Comparison of ENCODE assay signal across 16 cellular contexts in genomic region chr2:134141598-134142340, GRCh38.
A peak's percentile ranks its signal among the peaks of the same experiment; 100 is the strongest.
DNase-seq lines count a peak whose midpoint lies in the region; ATAC-seq and TF ChIP-seq lines count a peak whose summit lies in the region.
"Had no signal": no experiment of that assay in that cellular context is flagged by ENCODE, and none has a peak within 500 bp of the region (broad histone marks: within the 10 kb centered on the region; RNA-seq: fewer than 3 reads in every experiment).

No MANE protein-coding gene starts in this region.

- H3K4me1 Mint-ChIP-seq in T-helper 17 cell (peaks cover 85% of the 10 kb centered on the region), glutamatergic neuron (ENCODE audit: low read depth, unreplicated experiment) (peaks cover 41% of the 10 kb centered on the region)
- peaks cover 90% of the 10 kb centered on the region for H3K4me1 Mint-ChIP-seq in stimulated activated naive CD8-positive, alpha-beta T cell treated with anti-CD3 and anti-CD28 coated beads, Interleukin-15, Interleukin-2, amounts not matched to agents 100 ng/mL and 50 ng/mL, for 24 hours (ENCODE audit: low read depth)

- peak overlapping the region; percentile 91 for H3K27ac ChIP-seq in left ventricle myocardium inferior (replicated peaks)
- H3K27ac ChIP-seq: esophagus muscularis mucosa, KMS-11, sigmoid colon had no signal

- TF ChIP-seq CTCF in left ventricle myocardium inferior (IDR thresholded peaks at IDR 0.05; ENCODE audit: borderline replicate concordance) (no peak), glutamatergic neuron (IDR thresholded peaks at IDR 0.05; ENCODE audit: partially characterized antibody, unreplicated experiment) (no peak)

- H3K27me3 ChIP-seq in left ventricle myocardium inferior (ENCODE audit: low read depth), result no peaks in the 10 kb centered on the region
- H3K27me3 ChIP-seq: esophagus muscularis mucosa, sigmoid colon had no signal

- peaks cover 97% of the 10 kb centered on the region for H3K4me1 ChIP-seq in left ventricle myocardium inferior

- H3K4me3 Mint-ChIP-seq in T-helper 17 cell (peak overlapping the region; percentile 46), glutamatergic neuron (ENCODE audit: unreplicated experiment) (no peak overlapping the region)
- H3K4me3 Mint-ChIP-seq in stimulated activated naive CD8-positive, alpha-beta T cell treated with anti-CD3 and anti-CD28 coated beads, Interleukin-15, Interleukin-2, amounts not matched to agents 100 ng/mL and 50 ng/mL, for 24 hours, result no peak overlapping the region

- no peak for DNase-seq in left ventricle myocardium inferior
- DNase-seq in cardiac septum (ENCODE audit: low spot score), result no peak
- no peak for DNase-seq in T-helper 17 cell
- DNase-seq in glutamatergic neuron, result no peak
- DNase-seq in stimulated activated CD4-positive, alpha-beta T cell treated with anti-CD3 and anti-CD28 coated beads, Interleukin-1b, Interleukin-23, amount 100 ng/mL, for 48 hours, result no peak
- no peak for DNase-seq in NCI-H2171 (lab: John Stamatoyannopoulos, UW)
- DNase-seq: activated CD4-positive, CD25-positive, alpha-beta regulatory T cell; NCI-H1417 treated with DMSO at 0.1 percent for 48 hours; NCI-H446; sigmoid colon; stimulated activated CD4-positive, alpha-beta T cell treated with anti-CD3 and anti-CD28 coated beads, Interleukin-4, amount 100 ng/mL, for 4 hours; SW 1271 had no signal

- H3K9me3 ChIP-seq in left ventricle myocardium inferior (replicated peaks) (no peaks in the 10 kb centered on the region), T-helper 17 cell (ENCODE audit: control insufficient read depth, low read length, poor library complexity, severe bottlenecking) (no peaks in the 10 kb centered on the region)
- H3K9me3 ChIP-seq: esophagus muscularis mucosa, sigmoid colon had no signal

- H3K36me3 Mint-ChIP-seq in T-helper 17 cell (ENCODE audit: low read depth) (peaks cover 9% of the 10 kb centered on the region), glutamatergic neuron (ENCODE audit: unreplicated experiment) (no peaks in the 10 kb centered on the region)
- H3K36me3 Mint-ChIP-seq in stimulated activated naive CD8-positive, alpha-beta T cell treated with anti-CD3 and anti-CD28 coated beads, Interleukin-15, Interleukin-2, amounts not matched to agents 100 ng/mL and 50 ng/mL, for 24 hours (ENCODE audit: low read depth), result peaks cover 26% of the 10 kb centered on the region

- H3K9me3 Mint-ChIP-seq in glutamatergic neuron (ENCODE audit: unreplicated experiment), result peaks cover 7% of the 10 kb centered on the region
- H3K9me3 Mint-ChIP-seq in stimulated activated naive CD8-positive, alpha-beta T cell treated with anti-CD3 and anti-CD28 coated beads, Interleukin-15, Interleukin-2, amounts not matched to agents 100 ng/mL and 50 ng/mL, for 24 hours, result no peaks in the 10 kb centered on the region

- ATAC-seq in T-helper 17 cell (no peak), HG03521 (IDR thresholded peaks at IDR 0.05; ENCODE audit: unreplicated experiment) (no peak)

- no peaks in the 10 kb centered on the region for H3K36me3 ChIP-seq in left ventricle myocardium inferior
- H3K36me3 ChIP-seq: esophagus muscularis mucosa, sigmoid colon had no signal

- no peaks in the 10 kb centered on the region for H3K27me3 Mint-ChIP-seq in T-helper 17 cell
- peaks cover 3% of the 10 kb centered on the region for H3K27me3 Mint-ChIP-seq in glutamatergic neuron (ENCODE audit: unreplicated experiment)
- no peaks in the 10 kb centered on the region for H3K27me3 Mint-ChIP-seq in stimulated activated naive CD8-positive, alpha-beta T cell treated with anti-CD3 and anti-CD28 coated beads, Interleukin-15, Interleukin-2, amounts not matched to agents 100 ng/mL and 50 ng/mL, for 24 hours

- intact Hi-C loops in left ventricle myocardium inferior (cut with micrococcal nuclease), result no loop called here
- intact Hi-C loops in cardiac septum (cut with DNase I), result no loop called here

- H3K27ac Mint-ChIP-seq in T-helper 17 cell (peak overlapping the region; percentile 98), glutamatergic neuron (ENCODE audit: unreplicated experiment) (peak overlapping the region; percentile 1)
- peak overlapping the region; percentile 38 for H3K27ac Mint-ChIP-seq in stimulated activated naive CD8-positive, alpha-beta T cell treated with anti-CD3 and anti-CD28 coated beads, Interleukin-15, Interleukin-2, amounts not matched to agents 100 ng/mL and 50 ng/mL, for 24 hours

- H3K4me3 ChIP-seq in left ventricle myocardium inferior, result no peak overlapping the region
- H3K4me3 ChIP-seq: esophagus muscularis mucosa, sigmoid colon had no signal

Comparison
In these comparisons a context has a peak if more than half of its experiments do, and no peak if none do; other contexts are left out.
1. H3K27ac Mint-ChIP-seq: peak in every context shown above with its lines; median percentile 98 in T-helper 17 cell; 38 in stimulated activated naive CD8-positive, alpha-beta T cell treated with anti-CD3 and anti-CD28 coated beads, Interleukin-15, Interleukin-2, amounts not matched to agents 100 ng/mL and 50 ng/mL, for 24 hours; 1 in glutamatergic neuron.